Comparison of ENCODE assay signal across 30 cellular contexts in the genomic region with DNA sequence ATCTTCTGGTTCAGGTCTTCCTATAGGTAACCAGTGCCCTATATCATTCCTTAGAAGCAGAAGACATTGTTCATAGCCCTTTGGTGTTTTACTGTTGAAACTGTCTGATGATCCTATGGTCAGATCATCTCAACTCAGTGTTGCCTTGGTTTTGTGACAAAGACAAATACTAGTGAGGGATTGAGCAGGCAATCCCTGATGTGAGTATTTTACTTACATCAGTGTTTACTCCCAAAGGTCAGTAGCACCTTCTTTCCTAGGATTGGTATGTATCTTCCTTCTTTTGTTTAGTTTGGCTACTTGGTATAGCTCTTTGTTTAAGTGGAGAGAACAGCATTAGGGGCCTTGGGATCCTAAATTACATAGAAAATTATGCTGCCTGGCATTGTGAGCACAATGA. TPM values are rescaled to one million over a fixed set of nuclear protein-coding genes. Genes with fewer than 3 reads are reported as not detected.
"Had no signal": no experiment of that assay in that cellular context is flagged by ENCODE, and none has a peak within 500 bp of the region (broad histone marks: within the 10 kb centered on the region; RNA-seq: fewer than 3 reads in every experiment).

No MANE protein-coding gene starts in this region.

- H3K27ac ChIP-seq: ovary, prostate gland, sigmoid colon, spleen, tibial nerve, uterus had no signal

- H3K27me3 Mint-ChIP-seq: naive thymus-derived CD4-positive, alpha-beta T cell; natural killer cell treated with Interleukin-12 subunit alpha and Interleukin-12 subunit beta and Interleukin-15 and Interleukin-18, amount 100 ng/mL, for 72 hours; stimulated activated memory B cell treated with anti-CD40 and anti-IgM and Interleukin-4, amounts not matched to agents 10 μg/mL and 1 μg/mL and 100 μg/mL, for 72 hours; stimulated activated naive CD8-positive, alpha-beta T cell treated with anti-CD3 and anti-CD28 coated beads, Interleukin-15, amount 100 ng/mL, for 72 hours; type B pancreatic cell had no signal

- ATAC-seq: left ventricle myocardium superior; mucosa of descending colon; naive thymus-derived CD4-positive, alpha-beta T cell; natural killer cell treated with Interleukin-12 subunit alpha and Interleukin-12 subunit beta and Interleukin-15 and Interleukin-18, amount 100 ng/mL, for 72 hours; right cardiac atrium; stimulated activated memory B cell treated with anti-CD40 and anti-IgM and Interleukin-4, amounts not matched to agents 10 μg/mL and 1 μg/mL and 100 μg/mL, for 72 hours; stimulated activated naive CD8-positive, alpha-beta T cell treated with anti-CD3 and anti-CD28 coated beads, Interleukin-15, amount 100 ng/mL, for 72 hours had no signal

- H3K4me3 Mint-ChIP-seq: immature natural killer cell; naive thymus-derived CD4-positive, alpha-beta T cell; natural killer cell treated with Interleukin-12 subunit alpha and Interleukin-12 subunit beta and Interleukin-15 and Interleukin-18, amount 100 ng/mL, for 72 hours; stimulated activated memory B cell treated with anti-CD40 and anti-IgM and Interleukin-4, amounts not matched to agents 10 μg/mL and 1 μg/mL and 100 μg/mL, for 72 hours; stimulated activated naive CD8-positive, alpha-beta T cell treated with anti-CD3 and anti-CD28 coated beads, Interleukin-15, amount 100 ng/mL, for 72 hours; type B pancreatic cell had no signal

- H3K4me1 ChIP-seq: prostate gland, sigmoid colon, spleen, tibial nerve, uterus had no signal

- H3K9me3 ChIP-seq: mucosa of descending colon, ovary, prostate gland, sigmoid colon, spleen, tibial nerve, uterus had no signal

- H3K4me3 ChIP-seq: lung, mucosa of descending colon, ovary, prostate gland, sigmoid colon, spleen, tibial nerve, uterus had no signal

- H3K36me3 ChIP-seq: ovary, prostate gland, uterus had no signal

- H3K9me3 Mint-ChIP-seq: immature natural killer cell; naive thymus-derived CD4-positive, alpha-beta T cell; natural killer cell treated with Interleukin-12 subunit alpha and Interleukin-12 subunit beta and Interleukin-15 and Interleukin-18, amount 100 ng/mL, for 72 hours; stimulated activated memory B cell treated with anti-CD40 and anti-IgM and Interleukin-4, amounts not matched to agents 10 μg/mL and 1 μg/mL and 100 μg/mL, for 72 hours; stimulated activated naive CD8-positive, alpha-beta T cell treated with anti-CD3 and anti-CD28 coated beads, Interleukin-15, amount 100 ng/mL, for 72 hours; type B pancreatic cell had no signal

- DNase-seq: hypothalamus; immature natural killer cell; kidney; left ventricle myocardium superior; mesendoderm; midbrain; mucosa of descending colon; naive thymus-derived CD4-positive, alpha-beta T cell; ovary; retina; right cardiac atrium; sigmoid colon; small intestine; spleen; stimulated activated CD4-positive, alpha-beta T cell treated with anti-CD3 and anti-CD28 coated beads, Interleukin-4, amount 100 ng/mL, for 24 hours; stimulated activated naive CD4-positive, alpha-beta T cell treated with Interleukin-2 at 50 U/mL for 16 hours; stimulated activated naive CD8-positive, alpha-beta T cell treated with anti-CD3 and anti-CD28 coated beads, Interleukin-15, amount 100 ng/mL, for 72 hours; substantia nigra; uterus had no signal

- H3K27me3 ChIP-seq: ovary, sigmoid colon, spleen, tibial nerve, uterus had no signal

- H3K4me1 Mint-ChIP-seq: immature natural killer cell; stimulated activated memory B cell treated with anti-CD40 and anti-IgM and Interleukin-4, amounts not matched to agents 10 μg/mL and 1 μg/mL and 100 μg/mL, for 72 hours; stimulated activated naive CD8-positive, alpha-beta T cell treated with anti-CD3 and anti-CD28 coated beads, Interleukin-15, amount 100 ng/mL, for 72 hours had no signal

- H3K27ac Mint-ChIP-seq: immature natural killer cell; natural killer cell treated with Interleukin-12 subunit alpha and Interleukin-12 subunit beta and Interleukin-15 and Interleukin-18, amount 100 ng/mL, for 72 hours; stimulated activated memory B cell treated with anti-CD40 and anti-IgM and Interleukin-4, amounts not matched to agents 10 μg/mL and 1 μg/mL and 100 μg/mL, for 72 hours; type B pancreatic cell had no signal

RNA-seq across cellular contexts. Expression of a gene that starts 41.2 kb away (rescaled TPM):
- total RNA-seq: kidney, left ventricle myocardium superior, lung, mucosa of descending colon, myocyte, omental fat pad, ovary, right cardiac atrium, sigmoid colon, spleen, temporal lobe, tibial nerve, ureter, uterus had no signal
- polyA plus RNA-seq: immature natural killer cell, lung, neural cell, ovary, right cardiac atrium, sigmoid colon, small intestine, spleen had no signal
